In genomic region chr11:75429902-75430691, GRCh38 we compare ENCODE assay signal across 8 cellular contexts. TPM values are rescaled to one million over a fixed set of nuclear protein-coding genes. Genes with fewer than 3 reads are reported as not detected.
DNase-seq lines count a peak whose midpoint lies in the region; ATAC-seq and TF ChIP-seq lines count a peak whose summit lies in the region.

No MANE protein-coding gene starts in this region.

- no peak for TF ChIP-seq CTCF in parathyroid adenoma (IDR thresholded peaks at IDR 0.05)

- no peak overlapping the region for H3K9ac ChIP-seq in parathyroid adenoma

- peaks cover 13% of the 10 kb centered on the region for H3K27me3 ChIP-seq in CD8-positive, alpha-beta memory T cell (ENCODE audit: insufficient read depth, low read length, poor library complexity, severe bottlenecking)
- no peaks in the 10 kb centered on the region for H3K27me3 ChIP-seq in parathyroid adenoma (ENCODE audit: control insufficient read depth, insufficient read depth, low read length)

- CTCF ChIA-PET in CD8-positive, alpha-beta memory T cell (lab: Charles Lee) = interaction anchor here (1.2 to 2.0 kb wide), 6 partner anchors 13 to 94 kb away, joined by 3 to 12 read pairs (median 4); no protein-coding TSS in a partner anchor

- H3K27ac Mint-ChIP-seq in CD8-positive, alpha-beta memory T cell = peak overlapping the region in 4 of 8 donors; percentile 39 to 85 (median 76)

- H3K4me1 Mint-ChIP-seq in CD8-positive, alpha-beta memory T cell = peaks cover 18 to 27% (median 23%) of the 10 kb centered on the region in 3 donors

- peak overlapping the region; percentile 58 for H2AFZ ChIP-seq in parathyroid adenoma

- peaks cover 27 to 44% of the 10 kb centered on the region in 2 donors for H3K27me3 Mint-ChIP-seq in CD8-positive, alpha-beta memory T cell

- H3K36me3 Mint-ChIP-seq in CD8-positive, alpha-beta memory T cell = peaks cover 0 to 2% (median 0%) of the 10 kb centered on the region in 3 donors

- DNase-seq in CD8-positive, alpha-beta memory T cell = peak; percentile 39 to 70 (median 68)
- peak; percentile 68 for DNase-seq in RPMI7951 (ENCODE audit: low read depth)
- DNase-seq in activated naive CD4-positive, alpha-beta T cell treated with Interleukin-2 at 50 U/mL for 16 hours = peak; percentile 74
- DNase-seq in glomerular visceral epithelial cell (ENCODE audit: extremely low spot score) = peak; percentile 50
- peak; percentile 61 for DNase-seq in ureter (ENCODE audit: low spot score)

- H3K36me3 ChIP-seq in CD8-positive, alpha-beta memory T cell (ENCODE audit: insufficient read depth, low read length) = no peaks in the 10 kb centered on the region
- no peaks in the 10 kb centered on the region for H3K36me3 ChIP-seq in parathyroid adenoma (ENCODE audit: control insufficient read depth, insufficient read depth, low read length)

- H3K9me3 Mint-ChIP-seq in CD8-positive, alpha-beta memory T cell = peaks cover 0 to 4% (median 0%) of the 10 kb centered on the region in 5 donors

- peak overlapping the region; percentile 54 for H3K4me3 ChIP-seq in CD8-positive, alpha-beta memory T cell (ENCODE audit: low read length)
- peak overlapping the region; percentile 27 for H3K4me3 ChIP-seq in parathyroid adenoma (ENCODE audit: low read depth, low read length)

- ATAC-seq in HG02938 (IDR thresholded peaks at IDR 0.05; ENCODE audit: unreplicated experiment) (peak; percentile 35), GM21786 (IDR thresholded peaks at IDR 0.05; ENCODE audit: unreplicated experiment) (no peak)

- no peaks in the 10 kb centered on the region for H3K79me2 ChIP-seq in parathyroid adenoma

- H3K4me3 Mint-ChIP-seq in CD8-positive, alpha-beta memory T cell = peak overlapping the region; percentile 79 to 92 (median 83)

- H3K27ac ChIP-seq in CD8-positive, alpha-beta memory T cell (ENCODE audit: low read depth, low read length) = no peak overlapping the region
- H3K27ac ChIP-seq in parathyroid adenoma = no peak overlapping the region

- H3K9me3 ChIP-seq in CD8-positive, alpha-beta memory T cell (ENCODE audit: low read length) = no peaks in the 10 kb centered on the region
- no peaks in the 10 kb centered on the region for H3K9me3 ChIP-seq in parathyroid adenoma (ENCODE audit: control insufficient read depth, low read length)

- H3K4me1 ChIP-seq in CD8-positive, alpha-beta memory T cell (ENCODE audit: insufficient read depth, low read length) = peaks cover 5% of the 10 kb centered on the region
- no peaks in the 10 kb centered on the region for H3K4me1 ChIP-seq in parathyroid adenoma

- POLR2A ChIA-PET in CD8-positive, alpha-beta memory T cell (lab: Charles Lee) = interaction anchor here (0.7 to 1.9 kb wide), 3 partner anchors 30 to 441 kb away, joined by 3 to 5 read pairs (median 3); partner anchors contain the start of genes NEU3 and RPS3

- H3K4me2 ChIP-seq in parathyroid adenoma (ENCODE audit: low read length) = peak overlapping the region; percentile 59

RNA-seq across cellular contexts. Expression of gene KLHL35, which starts 2.9 kb away (rescaled TPM):
- under 1 TPM; 0.44 to 0.83 TPM for total RNA-seq in CD8-positive, alpha-beta memory T cell
- 0.37 TPM for polyA plus RNA-seq in CD8-positive, alpha-beta memory T cell
- total RNA-seq in RPMI7951 (2014; rRNA removed; shearing (Covaris generic)) = 1.6 and 1.8 TPM in 2 replicates
- total RNA-seq in ureter = 1.5 TPM

RNA-seq across cellular contexts. Expression of gene RPS3, which starts 30.8 kb away (rescaled TPM):
- total RNA-seq in CD8-positive, alpha-beta memory T cell = 1,000 to 10,000 TPM; 3,916 to 3,935 TPM
- polyA plus RNA-seq in CD8-positive, alpha-beta memory T cell = 4,910 TPM
- 1,629 and 2,029 TPM in 2 replicates for total RNA-seq in RPMI7951 (2014; rRNA removed; shearing (Covaris generic))
- 3,031 TPM for total RNA-seq in ureter
